ENCODE assay signal across 14 cellular contexts in the genomic region with DNA sequence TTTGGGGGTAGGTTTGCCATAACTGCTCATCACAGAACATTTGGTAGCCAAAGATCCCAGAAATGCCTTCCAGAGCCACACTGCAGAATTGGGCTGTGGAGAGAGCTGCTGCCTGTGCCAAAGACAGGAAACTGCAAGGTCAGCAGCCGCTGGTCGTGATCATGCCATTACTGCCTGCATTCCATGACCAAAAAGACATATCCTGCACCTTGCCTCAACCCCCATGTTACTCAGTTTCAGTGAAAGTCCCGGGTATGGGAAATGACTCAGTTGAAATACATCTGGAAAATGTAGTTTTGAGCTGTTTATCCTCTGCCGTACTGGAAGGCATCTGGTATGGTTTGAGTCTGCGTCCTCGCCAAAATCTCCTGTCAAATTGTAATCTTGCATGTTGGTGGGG.
DNase-seq lines count a peak whose midpoint lies in the region; ATAC-seq, FAIRE-seq and TF ChIP-seq lines count a peak whose summit lies in the region.
"Had no signal": no experiment of that assay in that cellular context is flagged by ENCODE, and none has a peak within 500 bp of the region (broad histone marks: within the 10 kb centered on the region; RNA-seq: fewer than 3 reads in every experiment).

No MANE protein-coding gene starts in this region.

- no peaks in the 10 kb centered on the region for H3F3A ChIP-seq in PC-3 (ENCODE audit: low read length, unreplicated experiment)

- H2AFZ ChIP-seq in PC-3 (ENCODE audit: low read length) (peak overlapping the region; percentile 52), endothelial cell of umbilical vein (ENCODE audit: low read depth, low read length) (peak overlapping the region; percentile 87)
- H2AFZ ChIP-seq: parathyroid adenoma had no signal

- intact Hi-C loops in PC-3 (cut with micrococcal nuclease): no loop called here
- intact Hi-C loops in endothelial cell of umbilical vein (cut with micrococcal nuclease): loop anchor here (1.0 to 10.0 kb wide), 5 partner anchors 13 to 574 kb away; no protein-coding TSS in a partner anchor

- DNase-seq in BJ (ENCODE audit: low read depth) (peak; percentile 31), PC-3 (peak; percentile 72), endothelial cell of umbilical vein (ENCODE audit: low read depth, low spot score) (peak; percentile 88), myocyte (ENCODE audit: low read depth) (peak; percentile 33), NCI-H510A treated with DMSO at 0.1 percent for 48 hours (lab: John Stamatoyannopoulos, UW) (no peak), NCI-H128 (lab: John Stamatoyannopoulos, UW; ENCODE audit: unreplicated experiment) (no peak)
- no peak for DNase-seq in activated CD4-positive, alpha-beta T cell treated with anti-CD3 and anti-CD28 coated beads, Interleukin-2, amount 50 U/mL, for 1 hour
- no peak for DNase-seq in stimulated activated CD4-positive, alpha-beta T cell treated with anti-CD3 and anti-CD28 coated beads, Interleukin-2, amount 100 ng/mL, for 24 hours
- DNase-seq: amygdala, left ventricle myocardium inferior, NCI-H1694, T-helper 9 cell, thyroid gland had no signal

- H4K20me1 ChIP-seq in PC-3 (ENCODE audit: low read length) (no peaks in the 10 kb centered on the region), endothelial cell of umbilical vein (replicated peaks; ENCODE audit: control insufficient read depth, extremely low read depth, insufficient read depth, low read length) (no peaks in the 10 kb centered on the region)

- H3K27me3 ChIP-seq in BJ (ENCODE audit: control insufficient read depth, insufficient read depth, low read length) (no peaks in the 10 kb centered on the region), PC-3 (ENCODE audit: low read length) (peaks cover 21% of the 10 kb centered on the region; the same call in 1 of the 2 replicates), endothelial cell of umbilical vein (ENCODE audit: control insufficient read depth in 2 of 2, insufficient read depth in 2 of 2, low read length in 2 of 2) (no peaks in the 10 kb centered on the region)
- H3K27me3 ChIP-seq: thyroid gland had no signal

- no peak for TF ChIP-seq POLR2A in endothelial cell of umbilical vein (IDR thresholded peaks at IDR 0.05; ENCODE audit: low read depth, low read length)

- H3K4me3 ChIP-seq in BJ (ENCODE audit: low read depth, low read length): no peak overlapping the region
- H3K4me3 ChIP-seq in PC-3 (ENCODE audit: low read length): peak overlapping the region; percentile 25; the same call in 1 of the 2 replicates
- peak overlapping the region in 1 of 3 experiments; percentile 38 for H3K4me3 ChIP-seq in endothelial cell of umbilical vein (replicated peaks in 1 of 3; ENCODE audit: insufficient read depth in 1 of 3, low read depth in 1 of 3, low read length in 3 of 3)
- H3K4me3 ChIP-seq: left ventricle myocardium inferior, thyroid gland had no signal

- H3K36me3 ChIP-seq in BJ (ENCODE audit: control insufficient read depth, insufficient read depth, low read length) (no peaks in the 10 kb centered on the region), PC-3 (ENCODE audit: low read depth, low read length) (no peaks in the 10 kb centered on the region), endothelial cell of umbilical vein (ENCODE audit: control insufficient read depth in 2 of 2, extremely low read depth in 1 of 2, insufficient read depth in 2 of 2, low read length in 2 of 2) (no peaks in the 10 kb centered on the region)
- H3K36me3 ChIP-seq: left ventricle myocardium inferior, thyroid gland had no signal

- no peaks in the 10 kb centered on the region for H3K9me3 ChIP-seq in PC-3 (ENCODE audit: low read length)
- H3K9me3 ChIP-seq in endothelial cell of umbilical vein (replicated peaks; ENCODE audit: control insufficient read depth, insufficient read depth, low read length): peaks cover 2% of the 10 kb centered on the region
- H3K9me3 ChIP-seq: thyroid gland had no signal

- H3K9me1 ChIP-seq in endothelial cell of umbilical vein (replicated peaks; ENCODE audit: control insufficient read depth, extremely low read depth, insufficient read depth, low read length): no peaks in the 10 kb centered on the region

- POLR2A ChIA-PET in BJ (lab: Charles Lee) (no interaction called here), PC-3 (lab: Charles Lee; ENCODE audit: unreplicated experiment) (no interaction called here), endothelial cell of umbilical vein (lab: Charles Lee) (interaction anchor here (0.6 to 1.0 kb wide), 3 partner anchors 9 to 103 kb away, joined by 3 read pairs; no protein-coding TSS in a partner anchor)

- no peaks in the 10 kb centered on the region for H3K9me2 ChIP-seq in PC-3 (replicated peaks; ENCODE audit: low read length)

- BruUV-seq in PC-3 (replicated peaks; lab: Mats Ljungman, UMichigan) (no TSS peak), endothelial cell of umbilical vein (replicated peaks; lab: Mats Ljungman, UMichigan) (no TSS peak)

- ATAC-seq in PC-3: peak; percentile 43

- H3K4me2 ChIP-seq in PC-3 (ENCODE audit: low read length) (peak overlapping the region; percentile 54), endothelial cell of umbilical vein (ENCODE audit: insufficient read depth, low read length) (peak overlapping the region; percentile 58)

- H3K4me1 ChIP-seq in PC-3 (ENCODE audit: insufficient read depth, low read length): peaks cover 13% of the 10 kb centered on the region
- H3K4me1 ChIP-seq in endothelial cell of umbilical vein (ENCODE audit: control insufficient read depth, extremely low read depth, insufficient read depth, low read length): peaks cover 21% of the 10 kb centered on the region
- H3K4me1 ChIP-seq: left ventricle myocardium inferior, parathyroid adenoma, thyroid gland had no signal

- FAIRE-seq in endothelial cell of umbilical vein (lab: Jason Lieb, UNC): peak; percentile 97

- H3K27ac ChIP-seq in PC-3 (ENCODE audit: low read length) (no peak overlapping the region), endothelial cell of umbilical vein (ENCODE audit: insufficient read depth, low read depth, low read length) (peak overlapping the region; percentile 84)
- H3K27ac ChIP-seq: left ventricle myocardium inferior, parathyroid adenoma, thyroid gland had no signal

- dilution Hi-C loops in endothelial cell of umbilical vein (cut with MboI; ENCODE audit: extremely low pct_ligation_motif_present, low sequenced_read_pairs): no loop called here

- TF ChIP-seq CTCF in BJ (IDR thresholded peaks at IDR 0.05; ENCODE audit: insufficient read depth, low read depth, low read length): no peak
- TF ChIP-seq CTCF in PC-3 (conservative IDR thresholded peaks at IDR 0.05; ENCODE audit: low read depth, low read length): no peak
- no peak for TF ChIP-seq CTCF in endothelial cell of umbilical vein (IDR thresholded peaks at IDR 0.05; ENCODE audit: extremely low read depth in 1 of 2, insufficient read depth in 1 of 2, low read depth in 1 of 2, low read length in 2 of 2)

- H3K79me2 ChIP-seq in PC-3 (ENCODE audit: low read length) (no peaks in the 10 kb centered on the region), endothelial cell of umbilical vein (ENCODE audit: control insufficient read depth, insufficient read depth, low read length) (no peaks in the 10 kb centered on the region)
- H3K79me2 ChIP-seq: parathyroid adenoma had no signal

- CTCF ChIA-PET in BJ (lab: Yijun Ruan, JAX): interaction anchor here (0.7 to 1.6 kb wide), 8 partner anchors 9 to 115 kb away, joined by 3 to 6 read pairs (median 4); no protein-coding TSS in a partner anchor
- CTCF ChIA-PET in PC-3 (lab: Charles Lee): no interaction called here
- CTCF ChIA-PET in endothelial cell of umbilical vein (lab: Charles Lee): interaction anchor here (0.6 to 1.7 kb wide), 11 partner anchors 10 to 301 kb away, joined by 3 to 8 read pairs (median 3); no protein-coding TSS in a partner anchor

- H3K9ac ChIP-seq in PC-3 (ENCODE audit: low read length) (no peak overlapping the region), endothelial cell of umbilical vein (replicated peaks; ENCODE audit: extremely low read depth, insufficient read depth, low read length) (peak overlapping the region; percentile 54)
- H3K9ac ChIP-seq: parathyroid adenoma had no signal

TF ChIP-seq in endothelial cell of umbilical vein, 7 proteins besides CTCF, POLR2A, EP300 and RAD21:
- TF ChIP-seq JUN (IDR thresholded peaks at IDR 0.05; ENCODE audit: borderline replicate concordance, insufficient read depth, insufficient read length, low read depth): peak; percentile 96
- peak; percentile 83 for TF ChIP-seq FOS (IDR thresholded peaks at IDR 0.05; ENCODE audit: borderline replicate concordance, insufficient read depth, low read length)
- TF ChIP-seq, protein P1, sequence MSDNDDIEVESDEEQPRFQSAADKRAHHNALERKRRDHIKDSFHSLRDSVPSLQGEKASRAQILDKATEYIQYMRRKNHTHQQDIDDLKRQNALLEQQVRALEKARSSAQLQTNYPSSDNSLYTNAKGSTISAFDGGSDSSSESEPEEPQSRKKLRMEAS (IDR thresholded peaks at IDR 0.05; ENCODE audit: insufficient read depth, insufficient read length): no peak
- TF ChIP-seq POLR2AphosphoS5 (IDR thresholded peaks at IDR 0.05; ENCODE audit: insufficient read depth, low read depth, low read length): peak; percentile 92
- no peak for TF ChIP-seq GATA2 (IDR thresholded peaks at IDR 0.05; ENCODE audit: insufficient read depth, insufficient read length, low read depth, low read length)
- TF ChIP-seq EZH2 (IDR thresholded peaks at IDR 0.05; ENCODE audit: borderline replicate concordance, low read depth, low read length, severe bottlenecking): no peak

Comparison
In these comparisons a context has a peak if more than half of its experiments do, and no peak if none do; other contexts are left out.
1. DNase-seq: peak in BJ (single experiment), PC-3 (single experiment), endothelial cell of umbilical vein (single experiment) and myocyte (single experiment); none in NCI-H510A treated with DMSO at 0.1 percent for 48 hours (single experiment), activated CD4-positive, alpha-beta T cell treated with anti-CD3 and anti-CD28 coated beads, Interleukin-2, amount 50 U/mL, for 1 hour (single experiment), NCI-H128 (single experiment) and stimulated activated CD4-positive, alpha-beta T cell treated with anti-CD3 and anti-CD28 coated beads, Interleukin-2, amount 100 ng/mL, for 24 hours (0 of 2).